ENCODE assay signal across 8 cellular contexts in the genomic region with DNA sequence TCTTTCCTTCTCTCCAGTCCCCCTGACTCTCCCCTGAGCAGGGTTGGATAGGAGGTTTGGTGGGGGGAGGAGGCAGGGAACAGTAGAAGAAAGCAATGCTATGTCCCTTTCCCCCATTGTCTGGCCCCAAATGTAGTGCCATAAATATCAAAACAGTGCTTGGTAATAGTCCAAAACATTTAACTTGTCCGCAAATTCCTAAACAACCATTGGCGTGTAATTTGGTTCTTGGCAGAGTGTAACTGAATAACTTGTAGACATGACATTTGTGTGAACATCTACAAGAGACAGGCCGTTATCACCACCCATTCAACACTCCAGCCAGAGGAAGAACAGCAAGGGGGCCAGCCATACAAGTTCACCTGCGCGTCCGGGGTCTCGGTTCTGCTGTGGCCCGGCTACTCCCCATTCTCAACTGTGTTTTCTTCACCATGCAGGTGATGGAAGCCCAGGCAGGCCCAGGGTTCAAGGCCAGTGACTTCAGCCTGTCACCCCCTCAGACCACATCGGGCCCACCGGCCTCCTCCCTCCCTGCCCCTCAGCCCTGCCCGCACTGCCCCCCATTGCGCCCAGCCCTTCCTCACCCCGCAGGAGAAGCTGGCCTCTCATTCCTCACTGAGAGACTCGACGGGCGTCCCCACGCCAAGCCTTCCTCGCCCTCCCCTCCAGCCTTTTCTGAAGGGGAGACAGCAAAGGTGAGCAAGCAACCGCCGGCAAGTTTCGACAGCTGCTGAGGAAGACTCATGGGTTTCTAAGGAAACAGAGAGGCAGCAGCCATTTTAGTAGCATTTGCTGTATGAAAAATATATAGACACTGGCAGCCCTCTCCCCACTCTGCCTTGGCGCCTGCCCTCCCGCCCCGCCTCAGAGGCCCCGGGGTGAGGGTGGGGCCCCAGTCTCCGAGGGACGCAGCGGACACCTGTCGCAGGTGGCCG. TPM values are rescaled to one million over a fixed set of nuclear protein-coding genes. Genes with fewer than 3 reads are reported as not detected.
A peak's percentile ranks its signal among the peaks of the same experiment; 100 is the strongest.
DNase-seq lines count a peak whose midpoint lies in the region; ATAC-seq and TF ChIP-seq lines count a peak whose summit lies in the region.

No MANE protein-coding gene starts in this region.

- peak overlapping the region; percentile 72 to 89 (median 73) for H3K4me3 Mint-ChIP-seq in nephron

- H3K9me2 ChIP-seq in OCI-LY7 (ENCODE audit: insufficient read depth, low read length): no peaks in the 10 kb centered on the region

- H3K4me1 Mint-ChIP-seq in nephron: peaks cover 16% of the 10 kb centered on the region

- DNase-seq in AG08396 (ENCODE audit: low spot score) (peak; percentile 40), cerebellar cortex (ENCODE audit: low spot score) (peak; percentile 37), ACHN (no peak), OCI-LY7 (ENCODE audit: low spot score) (no peak), NCI-H2196 treated with DMSO at 0.1 percent for 48 hours (lab: John Stamatoyannopoulos, UW; ENCODE audit: unreplicated experiment) (no peak)

- no peak overlapping the region for H3K27ac Mint-ChIP-seq in nephron

- no peaks in the 10 kb centered on the region for H3K79me2 ChIP-seq in OCI-LY7 (ENCODE audit: insufficient read depth, low read depth, low read length)

- H2AFZ ChIP-seq in OCI-LY7 (ENCODE audit: low read length): no peak overlapping the region

- H3K9ac ChIP-seq in HUES64 (ENCODE audit: low read depth, low read length): no peak overlapping the region; the same call in 1 of the 2 replicates

- H3K27ac ChIP-seq in HUES64 (ENCODE audit: low read depth, low read length): no peak overlapping the region
- no peak overlapping the region for H3K27ac ChIP-seq in OCI-LY7 (ENCODE audit: low read depth, low read length, poor library complexity, severe bottlenecking)

- ATAC-seq in HG03175 (IDR thresholded peaks at IDR 0.05; ENCODE audit: unreplicated experiment): no peak

- H3K4me2 ChIP-seq in OCI-LY7 (ENCODE audit: low read length): no peak overlapping the region

- no TSS peak for BruUV-seq in OCI-LY7 (replicated peaks; lab: Mats Ljungman, UMichigan)

- CTCF ChIA-PET in OCI-LY7 (lab: Charles Lee; ENCODE audit: unreplicated experiment): no interaction called here

- H3K27me3 Mint-ChIP-seq in nephron (ENCODE audit: low read depth): peaks cover 52% of the 10 kb centered on the region

- 39% methylated on average over 30 of the region's 30 CpGs for WGBS in HUES64

- TF ChIP-seq CTCF in nephron (IDR thresholded peaks at IDR 0.05; ENCODE audit: unreplicated experiment in 3 of 3) (no peak), OCI-LY7 (conservative IDR thresholded peaks at IDR 0.05; ENCODE audit: low read length) (no peak)

- peak overlapping the region; percentile 65 for H3K4me3 ChIP-seq in HUES64 (ENCODE audit: low read length)
- H3K4me3 ChIP-seq in OCI-LY7 (ENCODE audit: low read depth, low read length, poor library complexity, severe bottlenecking): no peak overlapping the region

- no peaks in the 10 kb centered on the region for H3K36me3 Mint-ChIP-seq in nephron (ENCODE audit: low read depth)

- no peaks in the 10 kb centered on the region for H3K36me3 ChIP-seq in HUES64 (ENCODE audit: insufficient read depth, low read length)
- no peaks in the 10 kb centered on the region for H3K36me3 ChIP-seq in OCI-LY7 (ENCODE audit: insufficient read depth, low read length)

- peaks cover 45% of the 10 kb centered on the region for H3K27me3 ChIP-seq in HUES64 (ENCODE audit: insufficient read depth, low read length)

- POLR2A ChIA-PET in OCI-LY7 (lab: Charles Lee): no interaction called here

- intact Hi-C loops in OCI-LY7 (cut with micrococcal nuclease; ENCODE audit: unreplicated experiment): no loop called here

- H3K9me3 ChIP-seq in HUES64 (ENCODE audit: insufficient read depth, low read depth, low read length) (no peaks in the 10 kb centered on the region), OCI-LY7 (ENCODE audit: low read length) (no peaks in the 10 kb centered on the region)

- in situ Hi-C loops in ACHN (cut with HindIII; ENCODE audit: low pct_ligation_motif_present, low pct_unique_long_range_greater_than_20kb, low sequenced_read_pairs): no loop called here

- no peaks in the 10 kb centered on the region for H4K20me1 ChIP-seq in OCI-LY7 (ENCODE audit: insufficient read depth, low read length)

- H3K9me3 Mint-ChIP-seq in nephron: no peaks in the 10 kb centered on the region

- H3K4me1 ChIP-seq in HUES64 (ENCODE audit: insufficient read depth, low read length) (peaks cover 4% of the 10 kb centered on the region; the same call in 1 of the 2 replicates), OCI-LY7 (ENCODE audit: insufficient read depth, low read length, poor library complexity, severe bottlenecking) (no peaks in the 10 kb centered on the region)

RNA-seq across cellular contexts. Expression of a gene that starts 0.7 kb away (rescaled TPM):
- 1.2 TPM for polyA plus RNA-seq in HUES64 (2013, experiment 1 of 2)
- 1.5 TPM for polyA plus RNA-seq in HUES64 (2013, experiment 2 of 2)
- total RNA-seq in OCI-LY7 (2014; rRNA removed; shearing (Covaris generic)): 0.05 and 0.22 TPM in 2 replicates
- total RNA-seq in OCI-LY7 (2022): 0.46 and 0.55 TPM in 2 replicates

Comparison
In these comparisons a context has a peak if more than half of its experiments do, and no peak if none do; other contexts are left out.
1. DNase-seq: peak in AG08396 (single experiment) and cerebellar cortex (single experiment); none in ACHN (single experiment), OCI-LY7 (single experiment) and NCI-H2196 treated with DMSO at 0.1 percent for 48 hours (single experiment).